10 cellular contexts compared by ENCODE assay signal in the genomic region with DNA sequence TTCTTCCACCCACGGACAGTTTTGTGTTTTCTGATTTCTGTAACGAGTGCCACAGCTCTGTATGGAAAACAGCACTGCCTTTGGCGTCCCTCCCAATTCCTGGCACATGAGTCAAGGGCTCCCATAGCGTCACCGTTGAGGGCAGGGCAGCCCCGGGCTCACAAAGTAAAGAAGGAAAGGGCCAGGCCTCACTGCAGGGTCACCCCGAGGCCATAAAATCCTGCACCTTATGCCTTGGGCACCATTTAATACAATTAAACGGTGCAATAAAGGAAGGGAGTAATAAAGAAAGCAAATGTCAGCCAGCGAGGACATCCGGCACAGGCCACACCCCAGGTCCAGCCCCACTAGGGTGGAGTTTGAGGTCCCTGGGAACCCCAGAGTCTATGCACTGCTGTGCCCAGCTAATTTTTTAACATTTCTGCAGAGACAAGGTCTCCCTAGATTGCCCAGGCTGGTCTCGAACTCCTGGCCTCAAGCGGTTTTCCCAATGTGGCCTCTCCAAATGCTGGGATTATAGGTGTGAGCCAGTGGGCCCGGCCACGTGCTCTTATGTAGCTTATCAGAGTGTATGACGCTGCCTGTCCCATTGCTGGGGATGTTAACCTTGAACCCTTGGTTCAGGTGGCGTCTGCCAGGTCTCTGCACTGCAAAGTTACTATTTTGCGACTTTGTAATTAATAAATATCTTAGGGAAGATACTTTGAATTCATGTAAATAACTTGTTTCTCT. TPM values are rescaled to one million over a fixed set of nuclear protein-coding genes. Genes with fewer than 3 reads are reported as not detected.
DNase-seq lines count a peak whose midpoint lies in the region; ATAC-seq and TF ChIP-seq lines count a peak whose summit lies in the region.
"Had no signal": no experiment of that assay in that cellular context is flagged by ENCODE, and none has a peak within 500 bp of the region (broad histone marks: within the 10 kb centered on the region; RNA-seq: fewer than 3 reads in every experiment).

No MANE protein-coding gene starts in this region.

- TF ChIP-seq CTCF in body of pancreas (IDR thresholded peaks at IDR 0.05): no peak

- H3K27ac ChIP-seq in body of pancreas: no peak overlapping the region
- H3K27ac ChIP-seq in aorta (ENCODE audit: low read depth in 1 of 2, low read length in 2 of 2): no peak overlapping the region

- H3K27me3 ChIP-seq in body of pancreas (no peaks in the 10 kb centered on the region), aorta (ENCODE audit: control insufficient read depth in 1 of 2, insufficient read depth in 2 of 2, low read length in 1 of 2) (no peaks in the 10 kb centered on the region)

- DNase-seq in activated naive CD8-positive, alpha-beta T cell treated with anti-CD3 and anti-CD28 coated beads, Interleukin-2, amount 10 ng/mL, durations not matched to agents 7 days and 5 days: peak; percentile 11
- DNase-seq in activated naive CD8-positive, alpha-beta T cell treated with anti-CD3 and anti-CD28 coated beads for 36 hours: no peak
- DNase-seq in body of pancreas (peak in 3 of 4 donors; percentile 18 to 53 (median 35)), iPS-NIHi11 (ENCODE audit: low spot score) (peak; percentile 22), aorta (peak in 1 of 2 donors; percentile 59), foreskin melanocyte (no peak), OCI-M2 (lab: John Stamatoyannopoulos, UW; ENCODE audit: unreplicated experiment) (no peak), amygdala (lab: John Stamatoyannopoulos, UW) (no peak)
- DNase-seq: NCI-H2081, retina had no signal

- H3K4me1 ChIP-seq in body of pancreas (no peaks in the 10 kb centered on the region), aorta (ENCODE audit: control insufficient read depth in 1 of 2, insufficient read depth in 2 of 2, low read length in 2 of 2) (no peaks in the 10 kb centered on the region)

- POLR2A ChIA-PET in activated naive CD8-positive, alpha-beta T cell treated with anti-CD3 and anti-CD28 coated beads, Interleukin-2, amount 10 ng/mL, durations not matched to agents 7 days and 5 days (lab: Charles Lee): no interaction called here

- no peaks in the 10 kb centered on the region for H3K36me3 ChIP-seq in body of pancreas (replicated peaks in 1 of 2; ENCODE audit: insufficient read depth in 1 of 2, low read depth in 2 of 2)
- no peaks in the 10 kb centered on the region for H3K36me3 ChIP-seq in aorta (ENCODE audit: control insufficient read depth in 1 of 2, insufficient read depth in 2 of 2, low read length in 1 of 2)

- 71% methylated on average over 16 to 17 of the region's 17 CpGs for WGBS in body of pancreas, 2 donors
- 63 to 64% methylated on average over 17 of the region's 17 CpGs for WGBS in aorta, 2 donors

- H3K27ac Mint-ChIP-seq in activated naive CD8-positive, alpha-beta T cell treated with anti-CD3 and anti-CD28 coated beads, Interleukin-2, amount 10 ng/mL, durations not matched to agents 7 days and 5 days: no peak overlapping the region
- no peak overlapping the region for H3K27ac Mint-ChIP-seq in activated naive CD8-positive, alpha-beta T cell treated with anti-CD3 and anti-CD28 coated beads for 36 hours

- H3K4me1 Mint-ChIP-seq in activated naive CD8-positive, alpha-beta T cell treated with anti-CD3 and anti-CD28 coated beads, Interleukin-2, amount 10 ng/mL, durations not matched to agents 7 days and 5 days: no peaks in the 10 kb centered on the region
- peaks cover 14% of the 10 kb centered on the region for H3K4me1 Mint-ChIP-seq in activated naive CD8-positive, alpha-beta T cell treated with anti-CD3 and anti-CD28 coated beads for 36 hours

- intact Hi-C loops in body of pancreas (cut with DNase I): no loop called here
- intact Hi-C loops in aorta (cut with DNase I): no loop called here

- H3K4me3 Mint-ChIP-seq in activated naive CD8-positive, alpha-beta T cell treated with anti-CD3 and anti-CD28 coated beads, Interleukin-2, amount 10 ng/mL, durations not matched to agents 7 days and 5 days: no peak overlapping the region
- H3K4me3 Mint-ChIP-seq in activated naive CD8-positive, alpha-beta T cell treated with anti-CD3 and anti-CD28 coated beads for 36 hours: no peak overlapping the region

- H3K9me3 ChIP-seq in body of pancreas (no peaks in the 10 kb centered on the region), aorta (ENCODE audit: control insufficient read depth, low read length) (no peaks in the 10 kb centered on the region)

- H3K9me3 Mint-ChIP-seq in activated naive CD8-positive, alpha-beta T cell treated with anti-CD3 and anti-CD28 coated beads, Interleukin-2, amount 10 ng/mL, durations not matched to agents 7 days and 5 days: no peaks in the 10 kb centered on the region
- H3K9me3 Mint-ChIP-seq in activated naive CD8-positive, alpha-beta T cell treated with anti-CD3 and anti-CD28 coated beads for 36 hours: peaks cover 5% of the 10 kb centered on the region

- H3K4me3 ChIP-seq in body of pancreas: no peak overlapping the region
- H3K4me3 ChIP-seq in aorta (ENCODE audit: low read length in 2 of 2): no peak overlapping the region

- peaks cover 11% of the 10 kb centered on the region for H3K27me3 Mint-ChIP-seq in activated naive CD8-positive, alpha-beta T cell treated with anti-CD3 and anti-CD28 coated beads, Interleukin-2, amount 10 ng/mL, durations not matched to agents 7 days and 5 days
- peaks cover 4% of the 10 kb centered on the region for H3K27me3 Mint-ChIP-seq in activated naive CD8-positive, alpha-beta T cell treated with anti-CD3 and anti-CD28 coated beads for 36 hours

- no peaks in the 10 kb centered on the region for H3K36me3 Mint-ChIP-seq in activated naive CD8-positive, alpha-beta T cell treated with anti-CD3 and anti-CD28 coated beads, Interleukin-2, amount 10 ng/mL, durations not matched to agents 7 days and 5 days
- H3K36me3 Mint-ChIP-seq in activated naive CD8-positive, alpha-beta T cell treated with anti-CD3 and anti-CD28 coated beads for 36 hours: no peaks in the 10 kb centered on the region

- no peak for ATAC-seq in activated naive CD8-positive, alpha-beta T cell treated with anti-CD3 and anti-CD28 coated beads, Interleukin-2, amount 10 ng/mL, durations not matched to agents 7 days and 5 days (ENCODE audit: low read depth)
- peak; percentile 29 for ATAC-seq in body of pancreas
- ATAC-seq in aorta (ENCODE audit: low FRiP score): peak; percentile 19

- no peak for TF ChIP-seq POLR2A in body of pancreas (IDR thresholded peaks at IDR 0.05)

RNA-seq across cellular contexts. Expression of gene MUC2, which starts 13.6 kb away (rescaled TPM):
- total RNA-seq in activated naive CD8-positive, alpha-beta T cell treated with anti-CD3 and anti-CD28 coated beads, Interleukin-2, amount 10 ng/mL, durations not matched to agents 7 days and 5 days: not detected
- not detected for total RNA-seq in activated naive CD8-positive, alpha-beta T cell treated with anti-CD3 and anti-CD28 coated beads for 36 hours
- total RNA-seq in body of pancreas (under 1 TPM in 1 of 2 donors, not detected in 1; under 0.01 TPM), aorta (under 1 TPM; 0.06 to 0.10 TPM)
- 10 to 100 TPM in 1 of 2 donors, under 1 TPM in 1; 0.08 to 11.8 TPM for polyA plus RNA-seq in aorta

RNA-seq across cellular contexts. Expression of gene MUC6, which starts 24.5 kb away (rescaled TPM):
- total RNA-seq in activated naive CD8-positive, alpha-beta T cell treated with anti-CD3 and anti-CD28 coated beads, Interleukin-2, amount 10 ng/mL, durations not matched to agents 7 days and 5 days: not detected
- not detected for total RNA-seq in activated naive CD8-positive, alpha-beta T cell treated with anti-CD3 and anti-CD28 coated beads for 36 hours
- 100 to 1,000 TPM; 101 to 194 TPM for total RNA-seq in body of pancreas
- not detected for total RNA-seq in aorta
- under 1 TPM; under 0.01 to 0.49 TPM for polyA plus RNA-seq in aorta

Comparison
In these comparisons a context has a peak if more than half of its experiments do, and no peak if none do; other contexts are left out.
1. DNase-seq: peak in activated naive CD8-positive, alpha-beta T cell treated with anti-CD3 and anti-CD28 coated beads, Interleukin-2, amount 10 ng/mL, durations not matched to agents 7 days and 5 days (single experiment), body of pancreas (3 of 4) and iPS-NIHi11 (single experiment); none in activated naive CD8-positive, alpha-beta T cell treated with anti-CD3 and anti-CD28 coated beads for 36 hours (single experiment), foreskin melanocyte (single experiment), OCI-M2 (single experiment) and amygdala (0 of 56).
2. RNA of gene MUC6, which starts 24.5 kb away (total RNA-seq): 101 to 194 TPM in body of pancreas; not detected in aorta, not detected in activated naive CD8-positive, alpha-beta T cell treated with anti-CD3 and anti-CD28 coated beads, Interleukin-2, amount 10 ng/mL, durations not matched to agents 7 days and 5 days and not detected in activated naive CD8-positive, alpha-beta T cell treated with anti-CD3 and anti-CD28 coated beads for 36 hours; every median in the first group is over 10 times any median in the second.